Comparison of ENCODE assay signal across 1 cellular context in genomic region chr16:46690281-46691178, GRCh38.
TF ChIP-seq lines count a peak whose summit lies in the region.

No MANE protein-coding gene starts in this region.

TF ChIP-seq in HepG2, 621 proteins besides CTCF, POLR2A, EP300 and RAD21 (continued from another document and continues in another):
- TF ChIP-seq ZNF772 (CRISPR knock-in tag; IDR thresholded peaks at IDR 0.05) (no peak), ZNF646 (CRISPR knock-in tag; IDR thresholded peaks at IDR 0.05) (peak; percentile 76; the same call in 1 of the 2 replicates), SETDB1 (CRISPR knock-in tag; IDR thresholded peaks at IDR 0.05; ENCODE audit: borderline replicate concordance) (no peak), NFIB (CRISPR knock-in tag; IDR thresholded peaks at IDR 0.05; ENCODE audit: borderline replicate concordance) (no peak), RXRA (CRISPR knock-in tag; IDR thresholded peaks at IDR 0.05) (peak; percentile 35; the same call in 1 of the 2 replicates), SNAPC5 (CRISPR knock-in tag; IDR thresholded peaks at IDR 0.05; ENCODE audit: borderline replicate concordance) (0 out of 2 replicates have a peak, but pooled peaks have one; percentile 23), TEAD3 (CRISPR knock-in tag; optimal IDR thresholded peaks at IDR 0.05; ENCODE audit: borderline replicate concordance) (peak; percentile 42), NFYB (CRISPR knock-in tag; IDR thresholded peaks at IDR 0.05) (no peak), ZBTB1 (CRISPR knock-in tag; IDR thresholded peaks at IDR 0.05; ENCODE audit: borderline replicate concordance) (no peak), XBP1 (CRISPR knock-in tag; IDR thresholded peaks at IDR 0.05) (no peak), ZNF224 (CRISPR knock-in tag; IDR thresholded peaks at IDR 0.05) (no peak), NFE2L2 (IDR thresholded peaks at IDR 0.05; ENCODE audit: low read length) (no peak), ATF7 (IDR thresholded peaks at IDR 0.05) (no peak), ATF7 (CRISPR knock-in tag; IDR thresholded peaks at IDR 0.05) (no peak), FOXP4 (CRISPR knock-in tag; IDR thresholded peaks at IDR 0.05) (peak; percentile 79), ZNF564 (CRISPR knock-in tag; IDR thresholded peaks at IDR 0.05) (peak; percentile 49; the same call in 1 of the 2 replicates), ZNF18 (CRISPR knock-in tag; IDR thresholded peaks at IDR 0.05; ENCODE audit: insufficient replicate concordance) (no peak), PRDM15 (CRISPR knock-in tag; IDR thresholded peaks at IDR 0.05) (peak; percentile 86), KDM4B (CRISPR knock-in tag; IDR thresholded peaks at IDR 0.05) (0 out of 2 replicates have a peak, but pooled peaks have one; percentile 60), ZFX (CRISPR knock-in tag; IDR thresholded peaks at IDR 0.05; ENCODE audit: low read depth) (peak; percentile 48; the same call in 1 of the 2 replicates), YY1 (IDR thresholded peaks at IDR 0.05; ENCODE audit: insufficient read depth, insufficient replicate concordance, low read depth, low read length) (no peak), PLSCR1 (CRISPR knock-in tag; IDR thresholded peaks at IDR 0.05; ENCODE audit: borderline replicate concordance) (no peak), ZBTB46 (CRISPR knock-in tag; IDR thresholded peaks at IDR 0.05; ENCODE audit: borderline replicate concordance) (no peak), PHF5A (CRISPR knock-in tag; IDR thresholded peaks at IDR 0.05; ENCODE audit: low read depth, unreplicated experiment) (no peak), SCMH1 (CRISPR knock-in tag; IDR thresholded peaks at IDR 0.05; ENCODE audit: borderline replicate concordance) (no peak), ZNF331 (CRISPR knock-in tag; IDR thresholded peaks at IDR 0.05) (peak; percentile 40; the same call in 1 of the 2 replicates), RFX1 (IDR thresholded peaks at IDR 0.05) (no peak), ZNF263 (CRISPR knock-in tag; IDR thresholded peaks at IDR 0.05) (peak; percentile 31; the same call in 1 of the 2 replicates), ZNF484 (CRISPR knock-in tag; IDR thresholded peaks at IDR 0.05; ENCODE audit: borderline replicate concordance, low read depth) (no peak), ZNF33A (CRISPR knock-in tag; IDR thresholded peaks at IDR 0.05; ENCODE audit: borderline replicate concordance) (no peak), ZNF329 (CRISPR knock-in tag; IDR thresholded peaks at IDR 0.05; ENCODE audit: low read depth) (no peak), KLF9 (CRISPR knock-in tag; IDR thresholded peaks at IDR 0.05; ENCODE audit: low read depth) (no peak), ZBTB4 (CRISPR knock-in tag; IDR thresholded peaks at IDR 0.05; ENCODE audit: borderline replicate concordance) (no peak)
